ENCODE assay signal across 8 cellular contexts in the genomic region with DNA sequence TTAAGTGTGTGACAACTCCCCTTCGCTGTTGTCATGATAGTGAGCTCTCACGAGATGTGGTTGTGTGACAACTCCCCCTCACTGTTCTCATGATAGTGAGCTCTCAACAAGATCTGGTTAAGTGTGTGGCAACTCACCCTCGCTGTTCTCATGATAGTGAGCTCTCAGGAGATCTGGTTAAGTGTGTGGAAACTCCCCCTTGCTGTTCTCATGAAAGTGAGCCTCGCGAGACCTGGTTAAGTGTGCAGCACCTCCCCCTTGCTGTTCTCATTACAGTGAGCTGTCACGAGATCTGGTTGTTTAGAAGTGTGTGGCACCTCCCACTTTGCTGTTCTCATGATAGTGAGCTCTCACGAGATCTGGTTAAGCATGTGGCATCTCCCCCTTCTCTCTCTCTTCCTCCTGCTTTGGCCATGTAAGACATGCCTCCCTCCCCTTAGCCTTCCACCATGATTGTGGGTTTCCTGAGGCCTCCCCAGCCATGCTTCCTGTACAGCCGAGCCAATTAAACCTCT. TPM values are rescaled to one million over a fixed set of nuclear protein-coding genes. Genes with fewer than 3 reads are reported as not detected.
DNase-seq lines count a peak whose midpoint lies in the region; ATAC-seq lines count a peak whose summit lies in the region.

No MANE protein-coding gene starts in this region.

- H3K4me1 Mint-ChIP-seq in activated naive CD4-positive, alpha-beta T cell treated with anti-CD3 and anti-CD28 coated beads for 36 hours (ENCODE audit: low read depth), result peaks cover 34% of the 10 kb centered on the region

- H3K4me3 Mint-ChIP-seq in activated naive CD4-positive, alpha-beta T cell treated with anti-CD3 and anti-CD28 coated beads for 36 hours, result no peak overlapping the region

- intact Hi-C loops in activated naive CD4-positive, alpha-beta T cell treated with anti-CD3 and anti-CD28 coated beads for 36 hours (cut with micrococcal nuclease), result loop anchor here (2.0 kb wide), 2 partner anchors 25 to 71 kb away; partner anchors contain the start of genes LSS and PCNT

- H3K27ac Mint-ChIP-seq in activated naive CD4-positive, alpha-beta T cell treated with anti-CD3 and anti-CD28 coated beads for 36 hours, result peak overlapping the region; percentile 86

- peaks cover 60% of the 10 kb centered on the region for H3K36me3 Mint-ChIP-seq in activated naive CD4-positive, alpha-beta T cell treated with anti-CD3 and anti-CD28 coated beads for 36 hours (ENCODE audit: low read depth)

- ATAC-seq in HG03571 (IDR thresholded peaks at IDR 0.05; ENCODE audit: unreplicated experiment), result peak; percentile 53

- H3K9me3 Mint-ChIP-seq in activated naive CD4-positive, alpha-beta T cell treated with anti-CD3 and anti-CD28 coated beads for 36 hours, result no peaks in the 10 kb centered on the region

- no peaks in the 10 kb centered on the region for H3K27me3 Mint-ChIP-seq in activated naive CD4-positive, alpha-beta T cell treated with anti-CD3 and anti-CD28 coated beads for 36 hours (ENCODE audit: low read depth)

- DNase-seq in GM19238 (ENCODE audit: insufficient read length, low spot score) (peak; percentile 22), anterior cingulate cortex (lab: John Stamatoyannopoulos, UW) (no peak), A172 (ENCODE audit: low spot score) (no peak), hepatic stellate cell (ENCODE audit: low spot score) (no peak), NCI-H2029 (lab: John Stamatoyannopoulos, UW) (no peak)
- DNase-seq in activated naive CD4-positive, alpha-beta T cell treated with anti-CD3 and anti-CD28 coated beads for 36 hours, result peak; percentile 82
- DNase-seq in stimulated activated CD4-positive, alpha-beta T cell treated with anti-CD3 and anti-CD28 coated beads, Interleukin-1b, Interleukin-23, amount 100 ng/mL, for 48 hours, result peak; percentile 66

- CTCF ChIA-PET in activated naive CD4-positive, alpha-beta T cell treated with anti-CD3 and anti-CD28 coated beads for 36 hours (lab: Charles Lee), result interaction anchor here (1.3 to 2.5 kb wide), 3 partner anchors 12 to 111 kb away, joined by 3 to 10 read pairs (median 3); no protein-coding TSS in a partner anchor

RNA-seq across cellular contexts. Expression of gene LSS, which starts 25.1 kb away (rescaled TPM):
- total RNA-seq in activated naive CD4-positive, alpha-beta T cell treated with anti-CD3 and anti-CD28 coated beads for 36 hours, result 10 to 100 TPM in 1 of 2 experiments, 1 to 10 TPM in 1; 9.6 to 12.6 TPM
- total RNA-seq in A172 (2014; rRNA removed; shearing (Covaris generic)), result 76.0 and 95.1 TPM in 2 replicates

RNA-seq across cellular contexts. Expression of gene MCM3AP, which starts 31.7 kb away (rescaled TPM):
- total RNA-seq in activated naive CD4-positive, alpha-beta T cell treated with anti-CD3 and anti-CD28 coated beads for 36 hours, result 10 to 100 TPM; 86.7 to 89.8 TPM
- 57.6 and 61.7 TPM in 2 replicates for total RNA-seq in A172 (2014; rRNA removed; shearing (Covaris generic))

RNA-seq across cellular contexts. Expression of gene YBEY, which starts 32.5 kb away (rescaled TPM):
- 10 to 100 TPM in 1 of 2 experiments, 1 to 10 TPM in 1; 9.9 to 11.0 TPM for total RNA-seq in activated naive CD4-positive, alpha-beta T cell treated with anti-CD3 and anti-CD28 coated beads for 36 hours
- 13.7 and 25.5 TPM in 2 replicates for total RNA-seq in A172 (2014; rRNA removed; shearing (Covaris generic))

Comparison
In these comparisons a context has a peak if more than half of its experiments do, and no peak if none do; other contexts are left out.
1. DNase-seq: peak in GM19238 (single experiment), activated naive CD4-positive, alpha-beta T cell treated with anti-CD3 and anti-CD28 coated beads for 36 hours (single experiment) and stimulated activated CD4-positive, alpha-beta T cell treated with anti-CD3 and anti-CD28 coated beads, Interleukin-1b, Interleukin-23, amount 100 ng/mL, for 48 hours (single experiment); none in anterior cingulate cortex (0 of 58), A172 (single experiment), hepatic stellate cell (single experiment) and NCI-H2029 (single experiment).